16 cellular contexts compared by ENCODE assay signal in the genomic region with DNA sequence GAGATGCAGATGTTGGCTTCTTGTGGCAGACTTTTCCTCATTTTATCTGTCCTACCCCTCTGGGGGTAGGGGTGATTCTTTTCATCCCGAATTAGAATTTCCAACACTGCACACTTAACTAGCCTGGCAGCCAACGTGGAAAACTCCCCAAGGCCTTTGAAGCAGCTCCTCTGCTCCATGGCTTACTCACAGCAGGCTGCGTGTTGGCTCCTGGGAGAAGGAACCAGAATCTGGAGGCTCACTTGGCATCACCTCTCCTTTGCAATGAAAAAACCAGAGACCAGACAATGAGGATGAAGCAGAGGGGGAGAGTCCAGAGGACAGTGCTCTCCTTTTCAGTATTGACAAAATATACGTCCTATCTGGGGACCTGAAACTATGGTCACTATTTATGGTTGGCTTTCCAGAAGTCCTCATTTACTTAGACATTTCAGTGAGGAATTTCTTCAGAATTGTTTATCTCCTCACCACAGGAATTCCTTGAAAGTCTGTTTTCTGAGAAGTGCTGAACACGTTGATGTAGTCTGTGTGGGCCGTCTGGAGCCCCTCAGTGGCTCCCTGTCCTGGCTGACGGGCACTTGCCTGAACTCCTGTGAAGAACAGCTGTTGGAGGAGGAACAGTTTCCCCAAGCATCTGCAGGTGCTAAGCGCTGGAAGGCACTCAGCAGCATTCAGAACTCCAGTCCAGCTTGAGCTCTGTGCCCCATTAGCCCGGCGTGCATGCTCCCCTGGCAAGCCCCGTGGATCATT.
DNase-seq lines count a peak whose midpoint lies in the region; ATAC-seq and TF ChIP-seq lines count a peak whose summit lies in the region.
"Had no signal": no experiment of that assay in that cellular context is flagged by ENCODE, and none has a peak within 500 bp of the region (broad histone marks: within the 10 kb centered on the region; RNA-seq: fewer than 3 reads in every experiment).

No MANE protein-coding gene starts in this region.

- TF ChIP-seq CTCF in mucosa of descending colon (IDR thresholded peaks at IDR 0.05), result no peak
- TF ChIP-seq CTCF in thoracic aorta (IDR thresholded peaks at IDR 0.05), result no peak

- H3K36me3 ChIP-seq in SJSA1 (peaks cover 19% of the 10 kb centered on the region), mucosa of descending colon (ENCODE audit: low read depth) (peaks cover 4% of the 10 kb centered on the region), thoracic aorta (peaks cover 14% of the 10 kb centered on the region)

- DNase-seq in SJSA1 (ENCODE audit: low read depth in 1 of 2, low spot score in 2 of 2), result peak in 1 of 2 experiments; percentile 32
- peak; percentile 29 for DNase-seq in dedifferentiated amniotic fluid mesenchymal stem cell (ENCODE audit: extremely low spot score)
- no peak for DNase-seq in mucosa of descending colon
- DNase-seq in thoracic aorta (ENCODE audit: low spot score), result no peak
- DNase-seq in activated T-cell treated with anti-CD3 and anti-CD28 coated beads, Interleukin-2, amount 50 U/mL, for 24 hours, result no peak
- DNase-seq: activated CD4-positive, alpha-beta T cell treated with anti-CD3 and anti-CD28 coated beads for 48 hours; DMS79; glutamatergic neuron; KG1; NCI-H1092 treated with DMSO at 0.1 percent for 48 hours; NCI-H2171 treated with DMSO at 0.1 percent for 48 hours had no signal

- intact Hi-C loops in mucosa of descending colon (cut with DNase I, micrococcal nuclease), result no loop called here

- H3K4me1 ChIP-seq in SJSA1 (replicated peaks), result peaks cover 8% of the 10 kb centered on the region
- H3K4me1 ChIP-seq in mucosa of descending colon (ENCODE audit: low read depth), result no peaks in the 10 kb centered on the region
- H3K4me1 ChIP-seq in thoracic aorta (ENCODE audit: control insufficient read depth in 1 of 2, low read depth in 2 of 2), result peaks cover 17 to 31% of the 10 kb centered on the region in 2 donors
- H3K4me1 ChIP-seq: psoas muscle had no signal

- no peaks in the 10 kb centered on the region for H3K27me3 Mint-ChIP-seq in activated T-cell treated with anti-CD3 and anti-CD28 coated beads, Interleukin-2, amount 50 U/mL, for 24 hours

- no peak overlapping the region for H3K27ac Mint-ChIP-seq in activated T-cell treated with anti-CD3 and anti-CD28 coated beads, Interleukin-2, amount 50 U/mL, for 24 hours
- H3K27ac Mint-ChIP-seq: T-helper 2 cell treated with Interferon-gamma antibody and Interleukin-4, amounts not matched to agents 5 μg/mL and 100 μg/mL, for 36 hours had no signal

- no peaks in the 10 kb centered on the region for H3K9me3 Mint-ChIP-seq in activated T-cell treated with anti-CD3 and anti-CD28 coated beads, Interleukin-2, amount 50 U/mL, for 24 hours
- H3K9me3 Mint-ChIP-seq: T-helper 2 cell treated with Interferon-gamma antibody and Interleukin-4, amounts not matched to agents 5 μg/mL and 100 μg/mL, for 36 hours had no signal

- peaks cover 55% of the 10 kb centered on the region for H3K36me3 Mint-ChIP-seq in activated T-cell treated with anti-CD3 and anti-CD28 coated beads, Interleukin-2, amount 50 U/mL, for 24 hours (ENCODE audit: low read depth)

- H3K9me3 ChIP-seq in SJSA1 (replicated peaks), result no peaks in the 10 kb centered on the region
- H3K9me3 ChIP-seq in mucosa of descending colon, result no peaks in the 10 kb centered on the region
- H3K9me3 ChIP-seq in thoracic aorta, result no peaks in the 10 kb centered on the region
- H3K9me3 ChIP-seq: psoas muscle had no signal

- no peaks in the 10 kb centered on the region for H3K27me3 ChIP-seq in SJSA1 (replicated peaks)
- H3K27me3 ChIP-seq in thoracic aorta (replicated peaks; ENCODE audit: insufficient read depth), result no peaks in the 10 kb centered on the region

- ATAC-seq in mucosa of descending colon, result peak; percentile 23
- ATAC-seq in thoracic aorta (ENCODE audit: insufficient number of reproducible peaks, low FRiP score, low read depth), result no peak
- no peak for ATAC-seq in activated CD4-positive, CD25-positive, alpha-beta regulatory T cell treated with anti-CD3 and anti-CD28 coated beads, Interleukin-2, amount 50 U/mL, for 24 hours
- no peak for ATAC-seq in GM21529 (IDR thresholded peaks at IDR 0.05; ENCODE audit: unreplicated experiment)
- ATAC-seq: psoas muscle had no signal

- H3K4me1 Mint-ChIP-seq in activated T-cell treated with anti-CD3 and anti-CD28 coated beads, Interleukin-2, amount 50 U/mL, for 24 hours (ENCODE audit: low read depth), result peaks cover 2% of the 10 kb centered on the region

- H3K27ac ChIP-seq in SJSA1 (peak overlapping the region; percentile 32; the same call in 1 of the 2 replicates), thoracic aorta (peak overlapping the region; percentile 67 to 73)
- H3K27ac ChIP-seq: psoas muscle had no signal

- H3K4me3 ChIP-seq in SJSA1 (no peak overlapping the region), mucosa of descending colon (no peak overlapping the region), thoracic aorta (no peak overlapping the region)
- H3K4me3 ChIP-seq: coronary artery, psoas muscle had no signal

- H3K4me3 Mint-ChIP-seq in activated T-cell treated with anti-CD3 and anti-CD28 coated beads, Interleukin-2, amount 50 U/mL, for 24 hours, result no peak overlapping the region
- H3K4me3 Mint-ChIP-seq: T-helper 2 cell treated with Interferon-gamma antibody and Interleukin-4, amounts not matched to agents 5 μg/mL and 100 μg/mL, for 36 hours had no signal
